In the genomic region with DNA sequence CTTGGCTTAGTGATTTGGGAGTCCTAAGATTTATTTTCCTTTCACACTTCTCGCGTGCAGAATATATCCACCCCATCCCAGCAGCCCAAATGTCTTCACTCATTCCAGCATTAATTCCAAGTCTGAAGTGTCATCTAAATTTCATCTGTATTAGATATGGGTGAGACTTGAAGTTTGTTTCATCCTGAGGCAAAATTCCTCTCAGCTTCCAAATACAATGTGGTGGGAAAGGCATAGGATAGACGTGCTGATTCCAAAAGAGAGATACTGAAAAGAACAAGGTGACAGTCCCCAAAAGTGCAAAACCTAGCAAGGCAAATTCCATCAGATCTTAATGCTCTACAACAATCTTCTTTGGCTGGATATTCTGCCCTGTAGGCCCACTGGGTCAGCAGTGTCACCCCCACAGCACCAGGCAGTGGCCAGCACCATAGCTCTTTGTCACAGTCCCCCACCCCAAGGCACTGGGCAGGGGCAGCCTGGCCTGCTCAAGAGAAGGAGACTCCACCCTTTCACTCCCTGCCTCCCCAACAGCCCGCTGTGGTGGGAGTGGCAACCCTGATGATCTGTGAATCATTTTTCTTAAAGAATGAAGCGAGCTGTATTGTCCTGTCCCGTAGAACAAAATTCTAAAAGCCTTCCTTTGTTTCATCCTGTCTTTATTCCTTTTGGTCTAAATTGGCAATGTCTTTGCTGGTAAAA, we compare ENCODE assay signal across 17 cellular contexts. TPM values are rescaled to one million over a fixed set of nuclear protein-coding genes. Genes with fewer than 3 reads are reported as not detected.
DNase-seq lines count a peak whose midpoint lies in the region; ATAC-seq and TF ChIP-seq lines count a peak whose summit lies in the region.
"Had no signal": no experiment of that assay in that cellular context is flagged by ENCODE, and none has a peak within 500 bp of the region (broad histone marks: within the 10 kb centered on the region; RNA-seq: fewer than 3 reads in every experiment).

No MANE protein-coding gene starts in this region.

- no peak for DNase-seq in activated CD4-positive, alpha-beta T cell treated with anti-CD3 and anti-CD28 coated beads, Interleukin-2, amount 10 ng/mL, durations not matched to agents 24 days and 14 days
- no peak for DNase-seq in activated CD4-positive, alpha-beta T cell treated with anti-CD3 and anti-CD28 coated beads, Interleukin-2, amount 10 ng/mL, durations not matched to agents 7 days and 5 days
- DNase-seq in neural crest cell (ENCODE audit: low read depth, low spot score): no peak
- DNase-seq in GM13976 (ENCODE audit: low spot score): no peak
- DNase-seq in activated CD4-positive, alpha-beta memory T cell treated with anti-CD3 and anti-CD28 coated beads, Interleukin-2, amount 10 ng/mL, durations not matched to agents 7 days and 5 days: no peak
- DNase-seq: GDM1, GM23248, HCEC 1CT, NCI-H1105 treated with DMSO at 0.1 percent for 48 hours, NCI-H187, NCI-H345, NCI-H69, SHP77 had no signal

- H3K27ac Mint-ChIP-seq in activated CD4-positive, alpha-beta T cell treated with anti-CD3 and anti-CD28 coated beads, Interleukin-2, amount 10 ng/mL, durations not matched to agents 24 days and 14 days: peak overlapping the region; percentile 49
- H3K27ac Mint-ChIP-seq in activated CD4-positive, alpha-beta T cell treated with anti-CD3 and anti-CD28 coated beads, Interleukin-2, amount 10 ng/mL, durations not matched to agents 7 days and 5 days: no peak overlapping the region
- peak overlapping the region; percentile 40 for H3K27ac Mint-ChIP-seq in dendritic cell treated with granulocyte-macrophage colony-stimulating factor and Interleukin-4, amounts not matched to agents 40 ng/mL and 50 ng/mL, for 4 days
- H3K27ac Mint-ChIP-seq in neural crest cell (ENCODE audit: unreplicated experiment): no peak overlapping the region
- no peak overlapping the region for H3K27ac Mint-ChIP-seq in activated CD4-positive, alpha-beta memory T cell treated with anti-CD3 and anti-CD28 coated beads, Interleukin-2, amount 10 ng/mL, durations not matched to agents 7 days and 5 days

- CTCF ChIA-PET in activated CD4-positive, alpha-beta T cell treated with anti-CD3 and anti-CD28 coated beads, Interleukin-2, amount 10 ng/mL, durations not matched to agents 7 days and 5 days (lab: Charles Lee): interaction anchor here (1.0 to 2.2 kb wide), 6 partner anchors 8 to 34 kb away, joined by 3 to 9 read pairs (median 5); no protein-coding TSS in a partner anchor
- CTCF ChIA-PET in activated CD4-positive, alpha-beta memory T cell treated with anti-CD3 and anti-CD28 coated beads, Interleukin-2, amount 10 ng/mL, durations not matched to agents 7 days and 5 days (lab: Charles Lee): interaction anchor here (1.1 to 2.6 kb wide), 4 partner anchors 14 to 138 kb away, joined by 3 to 8 read pairs (median 5); no protein-coding TSS in a partner anchor

- intact Hi-C loops in activated CD4-positive, alpha-beta T cell treated with anti-CD3 and anti-CD28 coated beads, Interleukin-2, amount 10 ng/mL, durations not matched to agents 24 days and 14 days (cut with micrococcal nuclease): no loop called here
- intact Hi-C loops in dendritic cell treated with granulocyte-macrophage colony-stimulating factor and Interleukin-4, amounts not matched to agents 40 ng/mL and 50 ng/mL, for 4 days (cut with micrococcal nuclease): no loop called here

- no peaks in the 10 kb centered on the region for H3K27me3 Mint-ChIP-seq in activated CD4-positive, alpha-beta T cell treated with anti-CD3 and anti-CD28 coated beads, Interleukin-2, amount 10 ng/mL, durations not matched to agents 24 days and 14 days
- H3K27me3 Mint-ChIP-seq in activated CD4-positive, alpha-beta T cell treated with anti-CD3 and anti-CD28 coated beads, Interleukin-2, amount 10 ng/mL, durations not matched to agents 7 days and 5 days: no peaks in the 10 kb centered on the region
- H3K27me3 Mint-ChIP-seq in dendritic cell treated with granulocyte-macrophage colony-stimulating factor and Interleukin-4, amounts not matched to agents 40 ng/mL and 50 ng/mL, for 4 days: peaks cover 24% of the 10 kb centered on the region
- peaks cover 32% of the 10 kb centered on the region for H3K27me3 Mint-ChIP-seq in neural crest cell (ENCODE audit: low read depth)
- no peaks in the 10 kb centered on the region for H3K27me3 Mint-ChIP-seq in activated CD4-positive, alpha-beta memory T cell treated with anti-CD3 and anti-CD28 coated beads, Interleukin-2, amount 10 ng/mL, durations not matched to agents 7 days and 5 days

- H3K36me3 Mint-ChIP-seq in activated CD4-positive, alpha-beta T cell treated with anti-CD3 and anti-CD28 coated beads, Interleukin-2, amount 10 ng/mL, durations not matched to agents 24 days and 14 days (ENCODE audit: low read depth): peaks cover 15% of the 10 kb centered on the region
- H3K36me3 Mint-ChIP-seq in activated CD4-positive, alpha-beta T cell treated with anti-CD3 and anti-CD28 coated beads, Interleukin-2, amount 10 ng/mL, durations not matched to agents 7 days and 5 days (ENCODE audit: low read depth): peaks cover 21% of the 10 kb centered on the region
- H3K36me3 Mint-ChIP-seq in dendritic cell treated with granulocyte-macrophage colony-stimulating factor and Interleukin-4, amounts not matched to agents 40 ng/mL and 50 ng/mL, for 4 days (ENCODE audit: low read depth): peaks cover 22% of the 10 kb centered on the region
- no peaks in the 10 kb centered on the region for H3K36me3 Mint-ChIP-seq in neural crest cell (ENCODE audit: low read depth)
- peaks cover 26% of the 10 kb centered on the region for H3K36me3 Mint-ChIP-seq in activated CD4-positive, alpha-beta memory T cell treated with anti-CD3 and anti-CD28 coated beads, Interleukin-2, amount 10 ng/mL, durations not matched to agents 7 days and 5 days (ENCODE audit: low read depth)

- ATAC-seq in GM21619 (IDR thresholded peaks at IDR 0.05; ENCODE audit: unreplicated experiment) (no peak), HG03280 (IDR thresholded peaks at IDR 0.05; ENCODE audit: unreplicated experiment) (no peak)
- ATAC-seq: GM12878 had no signal

- in situ Hi-C loops in GM13976 (cut with MboI; ENCODE audit: low sequenced_read_pairs, unreplicated experiment): no loop called here

- POLR2A ChIA-PET in activated CD4-positive, alpha-beta T cell treated with anti-CD3 and anti-CD28 coated beads, Interleukin-2, amount 10 ng/mL, durations not matched to agents 7 days and 5 days (lab: Charles Lee): no interaction called here
- POLR2A ChIA-PET in activated CD4-positive, alpha-beta memory T cell treated with anti-CD3 and anti-CD28 coated beads, Interleukin-2, amount 10 ng/mL, durations not matched to agents 7 days and 5 days (lab: Charles Lee): interaction anchor here (0.6 to 6.7 kb wide), 3 partner anchors 16 to 436 kb away, joined by 3 to 80 read pairs (median 3); no protein-coding TSS in a partner anchor

- peaks cover 58% of the 10 kb centered on the region for H3K4me1 Mint-ChIP-seq in activated CD4-positive, alpha-beta T cell treated with anti-CD3 and anti-CD28 coated beads, Interleukin-2, amount 10 ng/mL, durations not matched to agents 24 days and 14 days
- H3K4me1 Mint-ChIP-seq in activated CD4-positive, alpha-beta T cell treated with anti-CD3 and anti-CD28 coated beads, Interleukin-2, amount 10 ng/mL, durations not matched to agents 7 days and 5 days: peaks cover 64% of the 10 kb centered on the region
- peaks cover 79% of the 10 kb centered on the region for H3K4me1 Mint-ChIP-seq in dendritic cell treated with granulocyte-macrophage colony-stimulating factor and Interleukin-4, amounts not matched to agents 40 ng/mL and 50 ng/mL, for 4 days (ENCODE audit: low read depth)
- peaks cover 18% of the 10 kb centered on the region for H3K4me1 Mint-ChIP-seq in neural crest cell
- peaks cover 57% of the 10 kb centered on the region for H3K4me1 Mint-ChIP-seq in activated CD4-positive, alpha-beta memory T cell treated with anti-CD3 and anti-CD28 coated beads, Interleukin-2, amount 10 ng/mL, durations not matched to agents 7 days and 5 days

- no peaks in the 10 kb centered on the region for H3K9me3 Mint-ChIP-seq in activated CD4-positive, alpha-beta T cell treated with anti-CD3 and anti-CD28 coated beads, Interleukin-2, amount 10 ng/mL, durations not matched to agents 24 days and 14 days
- no peaks in the 10 kb centered on the region for H3K9me3 Mint-ChIP-seq in activated CD4-positive, alpha-beta T cell treated with anti-CD3 and anti-CD28 coated beads, Interleukin-2, amount 10 ng/mL, durations not matched to agents 7 days and 5 days
- no peaks in the 10 kb centered on the region for H3K9me3 Mint-ChIP-seq in dendritic cell treated with granulocyte-macrophage colony-stimulating factor and Interleukin-4, amounts not matched to agents 40 ng/mL and 50 ng/mL, for 4 days
- no peaks in the 10 kb centered on the region for H3K9me3 Mint-ChIP-seq in neural crest cell
- no peaks in the 10 kb centered on the region for H3K9me3 Mint-ChIP-seq in activated CD4-positive, alpha-beta memory T cell treated with anti-CD3 and anti-CD28 coated beads, Interleukin-2, amount 10 ng/mL, durations not matched to agents 7 days and 5 days

- H3K4me3 Mint-ChIP-seq in activated CD4-positive, alpha-beta T cell treated with anti-CD3 and anti-CD28 coated beads, Interleukin-2, amount 10 ng/mL, durations not matched to agents 24 days and 14 days: peak overlapping the region; percentile 3
- H3K4me3 Mint-ChIP-seq in activated CD4-positive, alpha-beta T cell treated with anti-CD3 and anti-CD28 coated beads, Interleukin-2, amount 10 ng/mL, durations not matched to agents 7 days and 5 days: no peak overlapping the region
- H3K4me3 Mint-ChIP-seq in dendritic cell treated with granulocyte-macrophage colony-stimulating factor and Interleukin-4, amounts not matched to agents 40 ng/mL and 50 ng/mL, for 4 days: no peak overlapping the region
- peak overlapping the region; percentile 36 for H3K4me3 Mint-ChIP-seq in neural crest cell
- H3K4me3 Mint-ChIP-seq in activated CD4-positive, alpha-beta memory T cell treated with anti-CD3 and anti-CD28 coated beads, Interleukin-2, amount 10 ng/mL, durations not matched to agents 7 days and 5 days: no peak overlapping the region

- no peak for TF ChIP-seq CTCF in neural crest cell (conservative IDR thresholded peaks at IDR 0.05)
- TF ChIP-seq CTCF in GM13976 (IDR thresholded peaks at IDR 0.05; ENCODE audit: borderline replicate concordance, control extremely low read depth, extremely low read depth, insufficient read depth, missing control alignments): no peak

RNA-seq across cellular contexts. Expression of gene ADAM19, which starts 2.7 kb away (rescaled TPM):
- 232 TPM in 2 replicates for total RNA-seq in activated CD4-positive, alpha-beta T cell treated with anti-CD3 and anti-CD28 coated beads, Interleukin-2, amount 10 ng/mL, durations not matched to agents 24 days and 14 days
- 100 to 1,000 TPM; 118 to 127 TPM for total RNA-seq in activated CD4-positive, alpha-beta T cell treated with anti-CD3 and anti-CD28 coated beads, Interleukin-2, amount 10 ng/mL, durations not matched to agents 7 days and 5 days
- 9.1 and 11.3 TPM in 2 replicates for total RNA-seq in neural crest cell
- total RNA-seq in activated CD4-positive, alpha-beta memory T cell treated with anti-CD3 and anti-CD28 coated beads, Interleukin-2, amount 10 ng/mL, durations not matched to agents 7 days and 5 days: 100 to 1,000 TPM; 309 to 313 TPM

Comparison
In these comparisons a context has a peak if more than half of its experiments do, and no peak if none do; other contexts are left out.
1. H3K27ac Mint-ChIP-seq: peak in activated CD4-positive, alpha-beta T cell treated with anti-CD3 and anti-CD28 coated beads, Interleukin-2, amount 10 ng/mL, durations not matched to agents 24 days and 14 days (single experiment) and dendritic cell treated with granulocyte-macrophage colony-stimulating factor and Interleukin-4, amounts not matched to agents 40 ng/mL and 50 ng/mL, for 4 days (single experiment); none in activated CD4-positive, alpha-beta T cell treated with anti-CD3 and anti-CD28 coated beads, Interleukin-2, amount 10 ng/mL, durations not matched to agents 7 days and 5 days (single experiment), neural crest cell (single experiment) and activated CD4-positive, alpha-beta memory T cell treated with anti-CD3 and anti-CD28 coated beads, Interleukin-2, amount 10 ng/mL, durations not matched to agents 7 days and 5 days (single experiment).
2. H3K4me3 Mint-ChIP-seq: peak in activated CD4-positive, alpha-beta T cell treated with anti-CD3 and anti-CD28 coated beads, Interleukin-2, amount 10 ng/mL, durations not matched to agents 24 days and 14 days (single experiment) and neural crest cell (single experiment); none in activated CD4-positive, alpha-beta T cell treated with anti-CD3 and anti-CD28 coated beads, Interleukin-2, amount 10 ng/mL, durations not matched to agents 7 days and 5 days (single experiment), dendritic cell treated with granulocyte-macrophage colony-stimulating factor and Interleukin-4, amounts not matched to agents 40 ng/mL and 50 ng/mL, for 4 days (single experiment) and activated CD4-positive, alpha-beta memory T cell treated with anti-CD3 and anti-CD28 coated beads, Interleukin-2, amount 10 ng/mL, durations not matched to agents 7 days and 5 days (single experiment).